Comparison of ENCODE assay signal across 17 cellular contexts in genomic region chr19:46528601-46529447, GRCh38. TPM values are rescaled to one million over a fixed set of nuclear protein-coding genes. Genes with fewer than 3 reads are reported as not detected.
A peak's percentile ranks its signal among the peaks of the same experiment; 100 is the strongest.
DNase-seq lines count a peak whose midpoint lies in the region; ATAC-seq and TF ChIP-seq lines count a peak whose summit lies in the region.
"Had no signal": no experiment of that assay in that cellular context is flagged by ENCODE, and none has a peak within 500 bp of the region (broad histone marks: within the 10 kb centered on the region; RNA-seq: fewer than 3 reads in every experiment).

No MANE protein-coding gene starts in this region.

- no peak for TF ChIP-seq CTCF in GM13976 (IDR thresholded peaks at IDR 0.05; ENCODE audit: borderline replicate concordance, control extremely low read depth, extremely low read depth, insufficient read depth, missing control alignments)

- no peak overlapping the region for H2BK5ac ChIP-seq in mesenchymal stem cell (ENCODE audit: low read depth, low read length, poor library complexity, severe bottlenecking)

- no peaks in the 10 kb centered on the region for H3K79me2 ChIP-seq in ACC112 (ENCODE audit: control insufficient read depth, insufficient read depth, low read length, unreplicated experiment)

- H3K4me2 ChIP-seq in mesenchymal stem cell (ENCODE audit: low read length, poor library complexity, severe bottlenecking): no peak overlapping the region

- H3K18ac ChIP-seq in mesenchymal stem cell (ENCODE audit: low read depth in 1 of 2, low read length in 2 of 2): no peak overlapping the region

- H2BK120ac ChIP-seq in mesenchymal stem cell (ENCODE audit: low read depth, low read length): no peak overlapping the region

- peaks cover 22% of the 10 kb centered on the region for H3K9me3 Mint-ChIP-seq in activated naive CD8-positive, alpha-beta T cell treated with anti-CD3 and anti-CD28 coated beads for 36 hours

- in situ Hi-C loops in GM13976 (cut with MboI; ENCODE audit: low sequenced_read_pairs, unreplicated experiment): no loop called here

- no peaks in the 10 kb centered on the region for H3K27me3 Mint-ChIP-seq in activated naive CD8-positive, alpha-beta T cell treated with anti-CD3 and anti-CD28 coated beads for 36 hours

- H3K4me3 Mint-ChIP-seq in activated naive CD8-positive, alpha-beta T cell treated with anti-CD3 and anti-CD28 coated beads for 36 hours: no peak overlapping the region
- H3K4me3 Mint-ChIP-seq: CD8-positive, alpha-beta T cell had no signal

- H4K8ac ChIP-seq in mesenchymal stem cell (ENCODE audit: low read length): no peak overlapping the region

- H3K27ac ChIP-seq in ACC112 (ENCODE audit: low read depth, low read length): no peak overlapping the region
- no peak overlapping the region for H3K27ac ChIP-seq in mesenchymal stem cell (ENCODE audit: low read length, poor library complexity, severe bottlenecking)
- H3K27ac ChIP-seq: pancreas, RWPE1, thoracic aorta had no signal

- H2AK5ac ChIP-seq in mesenchymal stem cell (ENCODE audit: low read length, severe bottlenecking): no peak overlapping the region

- peaks cover 3% of the 10 kb centered on the region for H3K4me1 ChIP-seq in ACC112 (ENCODE audit: control insufficient read depth, insufficient read depth, low read length, unreplicated experiment)
- no peaks in the 10 kb centered on the region for H3K4me1 ChIP-seq in mesenchymal stem cell (ENCODE audit: control insufficient read depth, insufficient read depth, low read depth, low read length)
- H3K4me1 ChIP-seq: pancreas had no signal

- H3K9me3 ChIP-seq in mesenchymal stem cell (ENCODE audit: control insufficient read depth, low read length): no peaks in the 10 kb centered on the region
- H3K9me3 ChIP-seq: pancreas, thoracic aorta had no signal

- H3K4me1 Mint-ChIP-seq in activated naive CD8-positive, alpha-beta T cell treated with anti-CD3 and anti-CD28 coated beads for 36 hours: peaks cover 30% of the 10 kb centered on the region

- H3K36me3 ChIP-seq in ACC112 (ENCODE audit: insufficient read depth, low read length) (no peaks in the 10 kb centered on the region), mesenchymal stem cell (ENCODE audit: control insufficient read depth in 1 of 2, insufficient read depth in 2 of 2, low read depth in 1 of 2, low read length in 2 of 2) (no peaks in the 10 kb centered on the region)
- H3K36me3 ChIP-seq: pancreas, thoracic aorta had no signal

- H2AFZ ChIP-seq in ACC112 (ENCODE audit: low read length, unreplicated experiment): no peak overlapping the region
- H2AFZ ChIP-seq in mesenchymal stem cell (ENCODE audit: low read depth, low read length): no peak overlapping the region

- peaks cover 22% of the 10 kb centered on the region for H3K36me3 Mint-ChIP-seq in activated naive CD8-positive, alpha-beta T cell treated with anti-CD3 and anti-CD28 coated beads for 36 hours
- H3K36me3 Mint-ChIP-seq: CD8-positive, alpha-beta T cell had no signal

- H3K14ac ChIP-seq in mesenchymal stem cell (ENCODE audit: low read length in 2 of 2): no peak overlapping the region

- DNase-seq in GM13976 (ENCODE audit: low spot score): peak; percentile 33
- no peak for DNase-seq in activated naive CD8-positive, alpha-beta T cell treated with anti-CD3 and anti-CD28 coated beads for 36 hours
- no peak for DNase-seq in mesenchymal stem cell
- no peak for DNase-seq in activated effector memory CD4-positive, alpha-beta T cell treated with Interleukin-2 at 50 U/mL for 16 hours
- DNase-seq in iPS-NIHi7 (ENCODE audit: extremely low spot score): no peak
- no peak for DNase-seq in stimulated activated CD4-positive, alpha-beta T cell treated with anti-CD3 and anti-CD28 coated beads, Interleukin-2, amount 100 ng/mL, for 24 hours
- DNase-seq: kidney, NCI-H2081 treated with DMSO at 0.1 percent for 48 hours had no signal

- H2BK15ac ChIP-seq in mesenchymal stem cell (ENCODE audit: low read depth, poor library complexity, severe bottlenecking): no peak overlapping the region

- H3K27me3 ChIP-seq in ACC112 (ENCODE audit: insufficient read depth, low read length) (no peaks in the 10 kb centered on the region), mesenchymal stem cell (ENCODE audit: control insufficient read depth in 1 of 2, insufficient read depth in 1 of 2, low read length in 2 of 2) (peaks cover 2 to 25% of the 10 kb centered on the region in 2 experiments)
- H3K27me3 ChIP-seq: pancreas had no signal

- H3K4me3 ChIP-seq in ACC112 (ENCODE audit: low read depth, low read length): 0 out of 2 replicates have a peak overlapping the region, but pooled peaks have one; percentile 21
- H3K4me3 ChIP-seq in mesenchymal stem cell (ENCODE audit: insufficient read depth in 1 of 2, low read depth in 1 of 2, low read length in 2 of 2): no peak overlapping the region
- H3K4me3 ChIP-seq: GM12878, pancreas, thoracic aorta had no signal

- no peak overlapping the region for H2BK12ac ChIP-seq in mesenchymal stem cell (ENCODE audit: low read length in 2 of 2)

- WGBS in mesenchymal stem cell: 72% methylated on average over 22 of the region's 22 CpGs

- no peaks in the 10 kb centered on the region for H3K79me1 ChIP-seq in mesenchymal stem cell (replicated peaks; ENCODE audit: low read length, poor library complexity, severe bottlenecking)

- no peak overlapping the region for H4K91ac ChIP-seq in mesenchymal stem cell (ENCODE audit: low read length)

- H3K9ac ChIP-seq in mesenchymal stem cell (ENCODE audit: low read length): peak overlapping the region; percentile 64

- H3K27ac Mint-ChIP-seq in activated naive CD8-positive, alpha-beta T cell treated with anti-CD3 and anti-CD28 coated beads for 36 hours: peak overlapping the region; percentile 47
- H3K27ac Mint-ChIP-seq: CD8-positive, alpha-beta T cell had no signal

- H3K23ac ChIP-seq in mesenchymal stem cell (ENCODE audit: low read length in 2 of 2): no peak overlapping the region

- no peak overlapping the region for H3K4ac ChIP-seq in mesenchymal stem cell (ENCODE audit: low read depth in 1 of 2, low read length in 2 of 2)

- ATAC-seq in GM18868 (IDR thresholded peaks at IDR 0.05; ENCODE audit: unreplicated experiment): no peak

RNA-seq across cellular contexts. Expression of gene PNMA8B, which starts 33.2 kb away (rescaled TPM):
- total RNA-seq in activated naive CD8-positive, alpha-beta T cell treated with anti-CD3 and anti-CD28 coated beads for 36 hours: under 1 TPM; 0.21 to 0.26 TPM
- polyA plus RNA-seq in mesenchymal stem cell (2013, experiment 1 of 2): 0.86 TPM
- 0.88 TPM for polyA plus RNA-seq in mesenchymal stem cell (2013, experiment 2 of 2)
- total RNA-seq: CD8-positive, alpha-beta T cell; GM12878; NCI-H460 had no signal

RNA-seq across cellular contexts. Expression of gene PNMA8A, which starts 57.5 kb away (rescaled TPM):
- total RNA-seq in activated naive CD8-positive, alpha-beta T cell treated with anti-CD3 and anti-CD28 coated beads for 36 hours: 1 to 10 TPM; 6.0 to 6.3 TPM
- 13.7 TPM for polyA plus RNA-seq in mesenchymal stem cell (2013, experiment 1 of 2)
- 14.5 TPM for polyA plus RNA-seq in mesenchymal stem cell (2013, experiment 2 of 2)
- total RNA-seq: CD8-positive, alpha-beta T cell; lung microvascular endothelial cell; NCI-H460 had no signal
